ENCODE assay signal across 1 cellular context in genomic region chr6:26034901-26035300, GRCh38.
TF ChIP-seq lines count a peak whose summit lies in the region.

No MANE protein-coding gene starts in this region.

TF ChIP-seq in H1, 55 proteins besides CTCF, POLR2A, EP300 and RAD21:
- no peak for TF ChIP-seq CEBPB (IDR thresholded peaks at IDR 0.05; ENCODE audit: low read depth, low read length)
- no peak for TF ChIP-seq SRF (IDR thresholded peaks at IDR 0.05; ENCODE audit: low read depth, low read length)
- TF ChIP-seq KDM4A (IDR thresholded peaks at IDR 0.05; ENCODE audit: low read depth, low read length, severe bottlenecking): no peak
- no peak for TF ChIP-seq KDM1A (IDR thresholded peaks at IDR 0.05; ENCODE audit: borderline replicate concordance, low read length)
- TF ChIP-seq GABPA (IDR thresholded peaks at IDR 0.05; ENCODE audit: borderline replicate concordance, insufficient read depth, low read length): no peak
